12 cellular contexts compared by ENCODE assay signal in genomic region chr4:165415910-165416309, GRCh38. TPM values are rescaled to one million over a fixed set of nuclear protein-coding genes. Genes with fewer than 3 reads are reported as not detected.
"Had no signal": no experiment of that assay in that cellular context is flagged by ENCODE, and none has a peak within 500 bp of the region (broad histone marks: within the 10 kb centered on the region; RNA-seq: fewer than 3 reads in every experiment).

No MANE protein-coding gene starts in this region.

- H3K36me3 Mint-ChIP-seq: naive thymus-derived CD8-positive, alpha-beta T cell had no signal

- DNase-seq: activated CD4-positive, alpha-beta T cell treated with anti-CD3 and anti-CD28 coated beads for 48 hours; activated CD8-positive, alpha-beta memory T cell treated with anti-CD3 and anti-CD28 coated beads for 24 hours; activated naive CD4-positive, alpha-beta T cell treated with anti-CD3 and anti-CD28 coated beads for 36 hours; hypothalamus; left colon; mammary epithelial cell; mucosa of descending colon; naive thymus-derived CD8-positive, alpha-beta T cell; stimulated activated CD4-positive, alpha-beta T cell treated with anti-CD3 and anti-CD28 coated beads, Interleukin-2, amount 100 ng/mL, for 48 hours; testis had no signal

- H3K27ac ChIP-seq: testis had no signal

- H3K4me3 ChIP-seq: mucosa of descending colon, testis had no signal

- H3K4me1 ChIP-seq: testis had no signal

- H3K27me3 ChIP-seq: testis had no signal

- H3K4me1 Mint-ChIP-seq: naive thymus-derived CD8-positive, alpha-beta T cell had no signal

- H3K9me3 Mint-ChIP-seq: activated naive CD4-positive, alpha-beta T cell treated with anti-CD3 and anti-CD28 coated beads for 36 hours; naive thymus-derived CD8-positive, alpha-beta T cell; stimulated activated naive CD8-positive, alpha-beta T cell treated with anti-CD3 and anti-CD28 coated beads, Interleukin-15, Interleukin-2, amounts not matched to agents 100 ng/mL and 50 ng/mL, for 24 hours had no signal

- H3K9me3 ChIP-seq: mucosa of descending colon, testis had no signal

- H3K27ac Mint-ChIP-seq: activated naive CD4-positive, alpha-beta T cell treated with anti-CD3 and anti-CD28 coated beads for 36 hours; naive thymus-derived CD8-positive, alpha-beta T cell; stimulated activated naive CD8-positive, alpha-beta T cell treated with anti-CD3 and anti-CD28 coated beads, Interleukin-15, Interleukin-2, amounts not matched to agents 100 ng/mL and 50 ng/mL, for 24 hours had no signal

- H3K4me3 Mint-ChIP-seq: activated naive CD4-positive, alpha-beta T cell treated with anti-CD3 and anti-CD28 coated beads for 36 hours; naive thymus-derived CD8-positive, alpha-beta T cell; stimulated activated naive CD8-positive, alpha-beta T cell treated with anti-CD3 and anti-CD28 coated beads, Interleukin-15, Interleukin-2, amounts not matched to agents 100 ng/mL and 50 ng/mL, for 24 hours had no signal

RNA-seq across cellular contexts. Expression of gene CPE, which starts 37.1 kb away (rescaled TPM):
- total RNA-seq: naive thymus-derived CD8-positive, alpha-beta T cell; T-helper 1 cell treated with Interleukin-12 subunit alpha and Interleukin-12 subunit beta and Interleukin-4 antibody, amounts not matched to agents 30 ng/mL and 1 ng/mL, for 36 hours had no signal
